9 cellular contexts compared by ENCODE assay signal in the genomic region with DNA sequence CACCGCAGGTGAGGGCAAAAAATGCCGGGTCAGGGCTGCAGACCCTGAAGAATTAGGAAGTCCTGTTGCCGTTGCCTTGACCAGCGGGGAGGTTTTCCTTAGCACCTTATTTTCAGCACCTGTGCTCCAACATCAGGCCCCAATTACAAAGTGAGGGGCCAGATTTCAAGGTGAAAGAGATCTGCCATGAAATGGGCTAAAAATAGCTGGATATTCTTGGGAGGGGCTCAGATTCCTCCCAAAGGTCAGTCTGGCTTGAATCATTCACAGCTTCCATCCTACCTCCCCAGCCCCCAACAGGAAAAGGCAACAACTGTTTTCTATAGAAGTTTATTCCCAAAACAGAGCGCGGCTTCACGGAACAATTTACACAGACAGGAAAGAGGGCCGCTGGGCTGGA. TPM values are rescaled to one million over a fixed set of nuclear protein-coding genes. Genes with fewer than 3 reads are reported as not detected.
DNase-seq lines count a peak whose midpoint lies in the region; ATAC-seq and TF ChIP-seq lines count a peak whose summit lies in the region.
"Had no signal": no experiment of that assay in that cellular context is flagged by ENCODE, and none has a peak within 500 bp of the region (broad histone marks: within the 10 kb centered on the region; RNA-seq: fewer than 3 reads in every experiment).

No MANE protein-coding gene starts in this region.

- H3K4me3 Mint-ChIP-seq in MCF 10A (ENCODE audit: unreplicated experiment) = peak overlapping the region; percentile 84

- DNase-seq in cardiac muscle cell (ENCODE audit: low read depth in 1 of 2, low spot score in 1 of 2) (peak; percentile 6 to 54), left cardiac atrium (no peak), MCF 10A (ENCODE audit: unreplicated experiment) (no peak), mesenchymal stem cell (peak; percentile 29), upper lobe of left lung (no peak), NCI-H2107 (lab: John Stamatoyannopoulos, UW) (no peak), T1000 (lab: John Stamatoyannopoulos, UW) (no peak)

- H2AFZ ChIP-seq in mesenchymal stem cell (ENCODE audit: low read depth, low read length) = peak overlapping the region; percentile 15

- no peak overlapping the region for H2BK120ac ChIP-seq in mesenchymal stem cell (ENCODE audit: low read depth, low read length)

- H2BK5ac ChIP-seq in mesenchymal stem cell (ENCODE audit: low read depth, low read length, poor library complexity, severe bottlenecking) = no peak overlapping the region

- H3K4me1 ChIP-seq in cardiac muscle cell (ENCODE audit: low read depth) = peaks cover 24% of the 10 kb centered on the region
- peaks cover 24% of the 10 kb centered on the region for H3K4me1 ChIP-seq in mesenchymal stem cell (ENCODE audit: control insufficient read depth, insufficient read depth, low read depth, low read length)
- H3K4me1 ChIP-seq in upper lobe of left lung = peaks cover 18 to 26% (median 23%) of the 10 kb centered on the region in 4 donors

- peaks cover 25% of the 10 kb centered on the region for H3K36me3 Mint-ChIP-seq in MCF 10A (ENCODE audit: insufficient read depth, unreplicated experiment)

- H3K14ac ChIP-seq in mesenchymal stem cell (ENCODE audit: low read length in 2 of 2) = peak overlapping the region in 1 of 2 experiments; percentile 53

- H3K27ac ChIP-seq in cardiac muscle cell (peak overlapping the region; percentile 87), mesenchymal stem cell (ENCODE audit: low read length, poor library complexity, severe bottlenecking) (peak overlapping the region; percentile 73), upper lobe of left lung (peak overlapping the region; percentile 71 to 86 (median 82))

- H3K4me3 ChIP-seq in cardiac muscle cell (peak overlapping the region; percentile 81), mesenchymal stem cell (ENCODE audit: insufficient read depth in 1 of 2, low read depth in 1 of 2, low read length in 2 of 2) (peak overlapping the region; percentile 67 to 93), upper lobe of left lung (peak overlapping the region; percentile 77 to 98 (median 87))

- H4K91ac ChIP-seq in mesenchymal stem cell (ENCODE audit: low read length) = peak overlapping the region; percentile 56

- H3K9me3 ChIP-seq in cardiac muscle cell (ENCODE audit: low read depth) (no peaks in the 10 kb centered on the region), mesenchymal stem cell (ENCODE audit: control insufficient read depth, low read length) (no peaks in the 10 kb centered on the region), upper lobe of left lung (no peaks in the 10 kb centered on the region)

- H3K9me3 Mint-ChIP-seq in MCF 10A (ENCODE audit: unreplicated experiment) = no peaks in the 10 kb centered on the region

- peaks cover 10% of the 10 kb centered on the region for H3K4me1 Mint-ChIP-seq in MCF 10A (ENCODE audit: insufficient read depth, unreplicated experiment)

- peak overlapping the region; percentile 92 for H3K9ac ChIP-seq in mesenchymal stem cell (ENCODE audit: low read length)

- intact Hi-C loops in left cardiac atrium (cut with DNase I) (no loop called here), MCF 10A (cut with micrococcal nuclease) (no loop called here)

- no peaks in the 10 kb centered on the region for H3K36me3 ChIP-seq in cardiac muscle cell
- peaks cover 24 to 44% of the 10 kb centered on the region in 2 experiments for H3K36me3 ChIP-seq in mesenchymal stem cell (ENCODE audit: control insufficient read depth in 1 of 2, insufficient read depth in 2 of 2, low read depth in 1 of 2, low read length in 2 of 2)
- peaks cover 0 to 21% (median 7%) of the 10 kb centered on the region in 4 donors for H3K36me3 ChIP-seq in upper lobe of left lung

- ATAC-seq in left cardiac atrium (no peak), upper lobe of left lung (ENCODE audit: low FRiP score in 2 of 2) (no peak), esophagus mucosa (no peak)

- POLR2A ChIA-PET in MCF 10A (lab: Yijun Ruan, JAX) = interaction anchor here (0.7 to 4.1 kb wide), 22 partner anchors 9 to 447 kb away, joined by 3 to 93 read pairs (median 7); a partner anchor contains a TSS

- H3K27ac Mint-ChIP-seq in MCF 10A (ENCODE audit: low read depth, unreplicated experiment) = peak overlapping the region; percentile 71

- H3K18ac ChIP-seq in mesenchymal stem cell (ENCODE audit: low read depth in 1 of 2, low read length in 2 of 2) = peak overlapping the region; percentile 70 to 92

- H3K27me3 ChIP-seq in cardiac muscle cell (no peaks in the 10 kb centered on the region), mesenchymal stem cell (ENCODE audit: control insufficient read depth in 1 of 2, insufficient read depth in 1 of 2, low read length in 2 of 2) (peaks cover 0 to 5% of the 10 kb centered on the region in 2 experiments), upper lobe of left lung (no peaks in the 10 kb centered on the region)

- TF ChIP-seq EP300 in upper lobe of left lung (IDR thresholded peaks at IDR 0.05) = no peak

- no TSS peak for BruUV-seq in MCF 10A (replicated peaks; lab: Mats Ljungman, UMichigan)

- H2BK12ac ChIP-seq in mesenchymal stem cell (ENCODE audit: low read length in 2 of 2) = peak overlapping the region; percentile 23 to 40

- peak overlapping the region; percentile 76 for H4K8ac ChIP-seq in mesenchymal stem cell (ENCODE audit: low read length)

- H3K4me2 ChIP-seq in mesenchymal stem cell (ENCODE audit: low read length, poor library complexity, severe bottlenecking) = peak overlapping the region; percentile 90

- no peak for TF ChIP-seq POLR2A in upper lobe of left lung (IDR thresholded peaks at IDR 0.05)

- CTCF ChIA-PET in MCF 10A (lab: Yijun Ruan, JAX) = interaction anchor here (0.6 to 3.4 kb wide), 12 partner anchors 11 to 143 kb away, joined by 3 to 16 read pairs (median 5); a partner anchor contains a TSS

- TF ChIP-seq CTCF in cardiac muscle cell (IDR thresholded peaks at IDR 0.05; ENCODE audit: low read depth, low read length) (no peak), MCF 10A (IDR thresholded peaks at IDR 0.05; ENCODE audit: unreplicated experiment) (no peak), upper lobe of left lung (IDR thresholded peaks at IDR 0.05) (no peak)

- H3K79me1 ChIP-seq in mesenchymal stem cell (replicated peaks; ENCODE audit: low read length, poor library complexity, severe bottlenecking) = peaks cover 38% of the 10 kb centered on the region

- H2AK5ac ChIP-seq in mesenchymal stem cell (ENCODE audit: low read length, severe bottlenecking) = no peak overlapping the region

- no peaks in the 10 kb centered on the region for H3K27me3 Mint-ChIP-seq in MCF 10A (ENCODE audit: insufficient read depth, unreplicated experiment)

- 14% methylated on average over 6 of the region's 8 CpGs for WGBS in mesenchymal stem cell
- 30 to 48% methylated on average over 6 to 8 of the region's 8 CpGs for WGBS in upper lobe of left lung, 2 donors

- peak overlapping the region in 1 of 2 experiments; percentile 81 for H3K23ac ChIP-seq in mesenchymal stem cell (ENCODE audit: low read length in 2 of 2)

- peak overlapping the region; percentile 28 to 86 for H3K4ac ChIP-seq in mesenchymal stem cell (ENCODE audit: low read depth in 1 of 2, low read length in 2 of 2)

- H2BK15ac ChIP-seq in mesenchymal stem cell (ENCODE audit: low read depth, poor library complexity, severe bottlenecking) = peak overlapping the region; percentile 44

RNA-seq across cellular contexts. Expression of a gene that starts 0.9 kb away (rescaled TPM):
- 55.8 and 87.4 TPM in 2 replicates for total RNA-seq in cardiac muscle cell
- 52.0 and 68.1 TPM in 2 replicates for polyA plus RNA-seq in cardiac muscle cell
- total RNA-seq in left cardiac atrium = 10 to 100 TPM; 11.2 to 14.6 TPM
- 47.4 and 63.3 TPM in 2 replicates for total RNA-seq in MCF 10A (2022)
- polyA plus RNA-seq in mesenchymal stem cell (2013, experiment 1 of 2) = 42.5 TPM
- polyA plus RNA-seq in mesenchymal stem cell (2013, experiment 2 of 2) = 39.9 TPM
- 10 to 100 TPM; 10.5 to 66.0 (median 20.4) TPM for total RNA-seq in upper lobe of left lung
- 7.9 TPM for total RNA-seq in esophagus mucosa

RNA-seq across cellular contexts. Expression of a gene that starts 14.6 kb away (rescaled TPM):
- total RNA-seq in cardiac muscle cell (not detected in 2 replicates), left cardiac atrium (not detected), MCF 10A (2022) (not detected in 2 replicates), upper lobe of left lung (under 1 TPM in 1 of 6 donors, not detected in 5; 0.67 TPM), esophagus mucosa (not detected)
- 0.59 TPM in 1 of 2 replicates, not detected in the other for polyA plus RNA-seq in cardiac muscle cell
- 0.23 TPM for polyA plus RNA-seq in mesenchymal stem cell (2013, experiment 1 of 2)
- 0.29 TPM for polyA plus RNA-seq in mesenchymal stem cell (2013, experiment 2 of 2)
- total RNA-seq: subcutaneous adipose tissue had no signal

RNA-seq across cellular contexts. Expression of a gene that starts 26.5 kb away (rescaled TPM):
- total RNA-seq in cardiac muscle cell = 5.4 and 5.9 TPM in 2 replicates
- polyA plus RNA-seq in cardiac muscle cell = 3.1 and 3.4 TPM in 2 replicates
- under 1 TPM; 0.24 to 0.39 TPM for total RNA-seq in left cardiac atrium
- total RNA-seq in MCF 10A (2022) = 17.6 and 21.5 TPM in 2 replicates
- 2.1 TPM for polyA plus RNA-seq in mesenchymal stem cell (2013, experiment 1 of 2)
- polyA plus RNA-seq in mesenchymal stem cell (2013, experiment 2 of 2) = 2.0 TPM
- total RNA-seq in upper lobe of left lung = 10 to 100 TPM in 1 of 6 donors, 1 to 10 TPM in 4, under 1 TPM in 1; 0.76 to 10.5 (median 1.5) TPM
- 0.88 TPM for total RNA-seq in esophagus mucosa

RNA-seq across cellular contexts. Expression of a gene that starts 26.7 kb away (rescaled TPM):
- 620 and 675 TPM in 2 replicates for total RNA-seq in cardiac muscle cell
- 735 and 870 TPM in 2 replicates for polyA plus RNA-seq in cardiac muscle cell
- total RNA-seq in left cardiac atrium = 100 to 1,000 TPM; 583 to 651 TPM
- 383 and 413 TPM in 2 replicates for total RNA-seq in MCF 10A (2022)
- 145 TPM for polyA plus RNA-seq in mesenchymal stem cell (2013, experiment 1 of 2)
- 150 TPM for polyA plus RNA-seq in mesenchymal stem cell (2013, experiment 2 of 2)
- total RNA-seq in upper lobe of left lung = 100 to 1,000 TPM; 119 to 239 (median 154) TPM
- total RNA-seq in esophagus mucosa = 258 TPM

RNA-seq across cellular contexts. Expression of a gene that starts 41.0 kb away (rescaled TPM):
- total RNA-seq in cardiac muscle cell (53.8 and 76.6 TPM in 2 replicates), left cardiac atrium (1 to 10 TPM; 5.2 to 5.5 TPM), MCF 10A (2022) (44.2 and 60.5 TPM in 2 replicates), upper lobe of left lung (10 to 100 TPM in 1 of 6 donors, 1 to 10 TPM in 5; 2.7 to 30.4 (median 4.6) TPM), esophagus mucosa (86.4 TPM)
- 41.3 and 63.0 TPM in 2 replicates for polyA plus RNA-seq in cardiac muscle cell
- 95.7 TPM for polyA plus RNA-seq in mesenchymal stem cell (2013, experiment 1 of 2)
- polyA plus RNA-seq in mesenchymal stem cell (2013, experiment 2 of 2) = 83.7 TPM

Comparison
In these comparisons a context has a peak if more than half of its experiments do, and no peak if none do; other contexts are left out.
1. DNase-seq: peak in cardiac muscle cell (2 of 2) and mesenchymal stem cell (single experiment); none in left cardiac atrium (single experiment), MCF 10A (single experiment), upper lobe of left lung (0 of 2), NCI-H2107 (single experiment) and T1000 (single experiment).
2. Peak in every context shown above with its lines, with median percentiles within 50 percentile points of each other: H3K27ac ChIP-seq and H3K4me3 ChIP-seq.